23 cellular contexts compared by ENCODE assay signal in the genomic region with DNA sequence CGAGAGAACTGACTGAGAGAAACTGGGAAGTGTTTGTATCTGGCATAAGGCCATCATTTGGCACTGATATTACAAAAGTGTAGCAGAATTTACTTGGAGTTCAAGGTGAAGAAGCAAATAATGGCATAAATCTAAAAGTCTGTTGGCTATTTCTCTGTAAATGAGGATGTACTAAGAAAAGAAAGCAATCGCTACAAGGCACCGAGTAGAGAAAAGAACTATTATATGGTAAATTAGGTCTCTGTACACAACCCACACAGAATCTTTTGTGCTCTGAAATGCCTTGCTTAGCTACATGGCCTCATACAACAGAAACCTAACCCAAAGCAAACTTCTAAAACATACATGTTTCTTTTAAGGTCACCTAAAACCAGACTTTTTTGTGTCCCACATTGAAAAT.
DNase-seq lines count a peak whose midpoint lies in the region; ATAC-seq and TF ChIP-seq lines count a peak whose summit lies in the region.
"Had no signal": no experiment of that assay in that cellular context is flagged by ENCODE, and none has a peak within 500 bp of the region (broad histone marks: within the 10 kb centered on the region; RNA-seq: fewer than 3 reads in every experiment).

No MANE protein-coding gene starts in this region.

- no peak overlapping the region for H3K4me3 ChIP-seq in left ventricle myocardium inferior
- H3K4me3 ChIP-seq: A549; BLaER1 treated with 17β-estradiol and CSF1 and Interleukin-3, amounts not matched to agents 10 nM and 100 nM; GM12878; HAP-1 had no signal

- intact Hi-C loops in left ventricle myocardium inferior (cut with micrococcal nuclease): no loop called here
- intact Hi-C loops in Right ventricle myocardium superior (cut with DNase I): no loop called here

- H3K9me3 ChIP-seq in left ventricle myocardium inferior (replicated peaks): no peaks in the 10 kb centered on the region
- H3K9me3 ChIP-seq: A549; BE2C; BLaER1 treated with 17β-estradiol and CSF1 and Interleukin-3, amounts not matched to agents 10 nM and 100 nM; HAP-1 had no signal

- peak overlapping the region; percentile 80 for H3K27ac ChIP-seq in left ventricle myocardium inferior (replicated peaks)
- H3K27ac ChIP-seq: A549; BLaER1 treated with 17β-estradiol and CSF1 and Interleukin-3, amounts not matched to agents 10 nM and 100 nM had no signal

- H3K4me1 ChIP-seq in left ventricle myocardium inferior: peaks cover 72% of the 10 kb centered on the region
- H3K4me1 ChIP-seq: A549, BE2C, HAP-1 had no signal

- no peak for ATAC-seq in Right ventricle myocardium superior (ENCODE audit: poor library complexity)
- ATAC-seq: A549, GM12878 had no signal

- no peak for TF ChIP-seq CTCF in left ventricle myocardium inferior (IDR thresholded peaks at IDR 0.05; ENCODE audit: borderline replicate concordance)

- H3K27me3 ChIP-seq in left ventricle myocardium inferior (ENCODE audit: low read depth): no peaks in the 10 kb centered on the region
- H3K27me3 ChIP-seq: BE2C; BLaER1 treated with 17β-estradiol and CSF1 and Interleukin-3, amounts not matched to agents 10 nM and 100 nM had no signal

- no peaks in the 10 kb centered on the region for H3K36me3 ChIP-seq in left ventricle myocardium inferior
- H3K36me3 ChIP-seq: BE2C, HAP-1 had no signal

- no peak for DNase-seq in left ventricle myocardium inferior
- no peak for DNase-seq in Right ventricle myocardium superior
- peak; percentile 24 for DNase-seq in globus pallidus (ENCODE audit: low spot score)
- DNase-seq in pons (ENCODE audit: low spot score): peak; percentile 80
- DNase-seq in SIG-M5 (lab: John Stamatoyannopoulos, UW): no peak
- no peak for DNase-seq in NOMO-1 treated with dmso at 0.1 percent for 144 hours (lab: John Stamatoyannopoulos, UW; ENCODE audit: unreplicated experiment)
- DNase-seq in stimulated activated CD4-positive, alpha-beta T cell treated with anti-CD3 and anti-CD28 coated beads, Interleukin-4, amount 100 ng/mL, for 4 hours: no peak
- DNase-seq: 8988T; ACHN; AML-193; BE2C; CD4-positive, alpha-beta T cell; CD8-positive, alpha-beta memory T cell; DMS 273 treated with DMSO at 0.1 percent for 48 hours; DMS79; EL; GDM1; GOT3; HFFc6 had no signal

Comparison
In these comparisons a context has a peak if more than half of its experiments do, and no peak if none do; other contexts are left out.
1. DNase-seq: peak in globus pallidus (single experiment) and pons (single experiment); none in left ventricle myocardium inferior (single experiment), Right ventricle myocardium superior (single experiment), SIG-M5 (single experiment), NOMO-1 treated with dmso at 0.1 percent for 144 hours (single experiment) and stimulated activated CD4-positive, alpha-beta T cell treated with anti-CD3 and anti-CD28 coated beads, Interleukin-4, amount 100 ng/mL, for 4 hours (0 of 2).